21 cellular contexts compared by ENCODE assay signal in genomic region chr1:8213136-8213535, GRCh38.
DNase-seq lines count a peak whose midpoint lies in the region; ATAC-seq, FAIRE-seq and TF ChIP-seq lines count a peak whose summit lies in the region.
"Had no signal": no experiment of that assay in that cellular context is flagged by ENCODE, and none has a peak within 500 bp of the region (broad histone marks: within the 10 kb centered on the region; RNA-seq: fewer than 3 reads in every experiment).

No MANE protein-coding gene starts in this region.

- H3K27ac ChIP-seq in HepG2 (ENCODE audit: extremely low read length, insufficient read depth, low read length): peak overlapping the region; percentile 87
- no peak overlapping the region for H3K27ac ChIP-seq in right lobe of liver
- peak overlapping the region; percentile 97 for H3K27ac ChIP-seq in RWPE1
- peak overlapping the region; percentile 62 for H3K27ac ChIP-seq in foreskin keratinocyte
- H3K27ac ChIP-seq in tibial artery: peak overlapping the region; percentile 71 to 82
- H3K27ac ChIP-seq: KMS-11 had no signal

- no peak for TF ChIP-seq RAD21 in HepG2 (CRISPR knock-in tag; IDR thresholded peaks at IDR 0.05)

- no TSS peak for BruUV-seq in HepG2 (replicated peaks; lab: Mats Ljungman, UMichigan)

- TF ChIP-seq CTCF in HepG2 (CRISPR knock-in tag; IDR thresholded peaks at IDR 0.05) (no peak), right lobe of liver (IDR thresholded peaks at IDR 0.05) (no peak), RWPE1 (conservative IDR thresholded peaks at IDR 0.05; ENCODE audit: low read depth) (no peak), foreskin keratinocyte (conservative IDR thresholded peaks at IDR 0.05) (no peak), tibial artery (IDR thresholded peaks at IDR 0.05) (no peak)

- H3K4me2 ChIP-seq in HepG2 (ENCODE audit: low read depth, low read length): no peak overlapping the region
- H3K4me2 ChIP-seq: KMS-11 had no signal

- no peak overlapping the region for H3K4me3 ChIP-seq in HepG2 (replicated peaks in 1 of 3; ENCODE audit: insufficient read depth in 1 of 3, low read depth in 2 of 3, low read length in 3 of 3)
- H3K4me3 ChIP-seq in right lobe of liver: no peak overlapping the region
- no peak overlapping the region for H3K4me3 ChIP-seq in tibial artery
- H3K4me3 ChIP-seq: GM23248 had no signal

- peak overlapping the region; percentile 52; the same call in 1 of the 2 replicates for H3K9ac ChIP-seq in HepG2 (ENCODE audit: insufficient read depth, low read depth, low read length)
- H3K9ac ChIP-seq: GM23248, KMS-11 had no signal

- DNase-seq in HepG2 (ENCODE audit: low spot score) (no peak), right lobe of liver (no peak), RWPE1 (ENCODE audit: low spot score) (no peak), foreskin keratinocyte (no peak), tibial artery (no peak), Right ventricle myocardium superior (no peak), NCI-H2081 (lab: John Stamatoyannopoulos, UW) (no peak)
- no peak for DNase-seq in stimulated activated CD8-positive, alpha-beta memory T cell treated with anti-CD3 and anti-CD28 coated beads, Interleukin-4, amount 100 ng/mL, for 48 hours
- DNase-seq: CD4-positive, alpha-beta T cell; DMS79 treated with DMSO at 0.1 percent for 48 hours; HFFc6; MM.1S; NCI-H1436 treated with DMSO at 0.1 percent for 48 hours; NCI-H226; NCI-H526 treated with DMSO at 0.1 percent for 48 hours; NK-92 treated with Interleukin-12 subunit alpha and Interleukin-12 subunit beta, amount 100 ng/mL, for 24 hours had no signal

- WGBS in HepG2 (ENCODE audit: low lambda C conversion rate): 94% methylated on average over 9 of the region's 9 CpGs
- 83% methylated on average over 1 of the region's 9 CpGs for WGBS in right lobe of liver (ENCODE audit: insufficient coverage, low coverage, low lambda C conversion rate, missing lambda C conversion rate)

- CTCF ChIA-PET in HepG2 (lab: Yijun Ruan, JAX; ENCODE audit: low intra/inter-chr PET ratio, low total read pairs) (no interaction called here), RWPE1 (lab: Yijun Ruan, JAX) (interaction anchor here (0.7 kb wide), 1 partner anchor 60 kb away, joined by 3 read pairs; no protein-coding TSS in a partner anchor)

- no peak overlapping the region for H2AFZ ChIP-seq in HepG2 (ENCODE audit: low read length)
- H2AFZ ChIP-seq: GM23248 had no signal

- TF ChIP-seq EP300 in HepG2 (IDR thresholded peaks at IDR 0.05; ENCODE audit: low read depth in 2 of 2, low read length in 2 of 2): no peak
- no peak for TF ChIP-seq EP300 in HepG2 (CRISPR knock-in tag; IDR thresholded peaks at IDR 0.05; ENCODE audit: borderline replicate concordance)

- peaks cover 76% of the 10 kb centered on the region for H3K4me1 ChIP-seq in HepG2 (ENCODE audit: insufficient read depth, low read length)
- peaks cover 0 to 24% (median 5%) of the 10 kb centered on the region in 4 donors for H3K4me1 ChIP-seq in right lobe of liver
- peaks cover 6% of the 10 kb centered on the region for H3K4me1 ChIP-seq in foreskin keratinocyte
- peaks cover 0 to 46% (median 20%) of the 10 kb centered on the region in 4 donors for H3K4me1 ChIP-seq in tibial artery

- POLR2A ChIA-PET in HepG2 (lab: Yijun Ruan, JAX) (interaction anchor here (2.1 to 4.5 kb wide), 8 partner anchors 8 to 186 kb away, joined by 6 to 48 read pairs (median 11); partner anchors contain the start of gene ERRFI1), RWPE1 (lab: Yijun Ruan, JAX; ENCODE audit: low non-redundant PET) (interaction anchor here (0.6 kb wide), 1 partner anchor 16 kb away, joined by 4 read pairs; no protein-coding TSS in a partner anchor)

- intact Hi-C loops in HepG2 (cut with micrococcal nuclease; ENCODE audit: unreplicated experiment): loop anchor here (2.0 kb wide), 1 partner anchor 92 kb away; no protein-coding TSS in a partner anchor
- intact Hi-C loops in right lobe of liver (cut with DNase I): no loop called here
- intact Hi-C loops in tibial artery (cut with DNase I; ENCODE audit: low total_unique reads): loop anchor here (10.0 kb wide), 1 partner anchor 102 kb away; the partner anchor contains the start of gene SLC45A1
- intact Hi-C loops in Right ventricle myocardium superior (cut with DNase I): no loop called here

- peaks cover 4% of the 10 kb centered on the region for H3K79me2 ChIP-seq in HepG2 (ENCODE audit: insufficient read depth, low read length)

- in situ Hi-C loops in HepG2 (cut with HindIII; ENCODE audit: extremely low pct_ligation_motif_present, low pct_unique_long_range_greater_than_20kb): no loop called here

- H3K27me3 ChIP-seq in HepG2 (ENCODE audit: control insufficient read depth in 1 of 2, insufficient read depth in 2 of 2, low read length in 2 of 2) (no peaks in the 10 kb centered on the region), right lobe of liver (no peaks in the 10 kb centered on the region), foreskin keratinocyte (no peaks in the 10 kb centered on the region), tibial artery (no peaks in the 10 kb centered on the region)

- ATAC-seq in HepG2: no peak
- no peak for ATAC-seq in right lobe of liver
- no peak for ATAC-seq in foreskin keratinocyte
- no peak for ATAC-seq in Right ventricle myocardium superior (ENCODE audit: poor library complexity)

- no peaks in the 10 kb centered on the region for H4K20me1 ChIP-seq in HepG2 (ENCODE audit: insufficient read depth, low read length)

- H3K9me3 ChIP-seq in HepG2 (ENCODE audit: low read length) (no peaks in the 10 kb centered on the region), right lobe of liver (no peaks in the 10 kb centered on the region), tibial artery (no peaks in the 10 kb centered on the region)

- FAIRE-seq in HepG2 (lab: Jason Lieb, UNC): no peak
- FAIRE-seq: G401.6, GM12891, GM19239 had no signal

- no peak for TF ChIP-seq POLR2A in HepG2 (IDR thresholded peaks at IDR 0.05; ENCODE audit: insufficient read depth in 1 of 2, low read depth in 2 of 2, low read length in 2 of 2)
- TF ChIP-seq POLR2A in right lobe of liver (IDR thresholded peaks at IDR 0.05): no peak

- H3K36me3 ChIP-seq in HepG2 (replicated peaks in 1 of 2; ENCODE audit: control insufficient read depth in 1 of 2, insufficient read depth in 2 of 2, low read length in 2 of 2): no peaks in the 10 kb centered on the region; a peak in 1 of 5 replicates
- H3K36me3 ChIP-seq in right lobe of liver: no peaks in the 10 kb centered on the region
- no peaks in the 10 kb centered on the region for H3K36me3 ChIP-seq in tibial artery

TF ChIP-seq in HepG2, 621 proteins besides CTCF, POLR2A, EP300 and RAD21 (continues in another document):
- TF ChIP-seq GATAD2A (CRISPR knock-in tag; IDR thresholded peaks at IDR 0.05): 0 out of 2 replicates have a peak, but pooled peaks have one; percentile 13
- 0 out of 2 replicates have a peak, but pooled peaks have one; percentile 21 for TF ChIP-seq ZBTB4 (CRISPR knock-in tag; IDR thresholded peaks at IDR 0.05; ENCODE audit: borderline replicate concordance)
- TF ChIP-seq FOXC1 (CRISPR knock-in tag; IDR thresholded peaks at IDR 0.05; ENCODE audit: borderline replicate concordance): 0 out of 2 replicates have a peak, but pooled peaks have one; percentile 52
- no peak for TF ChIP-seq ZBTB2 (CRISPR knock-in tag; IDR thresholded peaks at IDR 0.05; ENCODE audit: low read depth)
- TF ChIP-seq SP140L (CRISPR knock-in tag; IDR thresholded peaks at IDR 0.05; ENCODE audit: borderline replicate concordance): no peak
- TF ChIP-seq ZNF746 (CRISPR knock-in tag; IDR thresholded peaks at IDR 0.05): no peak
- TF ChIP-seq ZNF629 (CRISPR knock-in tag; conservative IDR thresholded peaks at IDR 0.05): peak; percentile 79

Comparison
In these comparisons a context has a peak if more than half of its experiments do, and no peak if none do; other contexts are left out.
1. H3K27ac ChIP-seq: peak in HepG2 (single experiment), RWPE1 (single experiment), foreskin keratinocyte (single experiment) and tibial artery (2 of 2); none in right lobe of liver (0 of 3).
2. intact Hi-C loops: an anchor here in HepG2 (2.0 kb wide) and tibial artery (10.0 kb wide); none called in right lobe of liver and Right ventricle myocardium superior.